21 cellular contexts compared by ENCODE assay signal in the genomic region with DNA sequence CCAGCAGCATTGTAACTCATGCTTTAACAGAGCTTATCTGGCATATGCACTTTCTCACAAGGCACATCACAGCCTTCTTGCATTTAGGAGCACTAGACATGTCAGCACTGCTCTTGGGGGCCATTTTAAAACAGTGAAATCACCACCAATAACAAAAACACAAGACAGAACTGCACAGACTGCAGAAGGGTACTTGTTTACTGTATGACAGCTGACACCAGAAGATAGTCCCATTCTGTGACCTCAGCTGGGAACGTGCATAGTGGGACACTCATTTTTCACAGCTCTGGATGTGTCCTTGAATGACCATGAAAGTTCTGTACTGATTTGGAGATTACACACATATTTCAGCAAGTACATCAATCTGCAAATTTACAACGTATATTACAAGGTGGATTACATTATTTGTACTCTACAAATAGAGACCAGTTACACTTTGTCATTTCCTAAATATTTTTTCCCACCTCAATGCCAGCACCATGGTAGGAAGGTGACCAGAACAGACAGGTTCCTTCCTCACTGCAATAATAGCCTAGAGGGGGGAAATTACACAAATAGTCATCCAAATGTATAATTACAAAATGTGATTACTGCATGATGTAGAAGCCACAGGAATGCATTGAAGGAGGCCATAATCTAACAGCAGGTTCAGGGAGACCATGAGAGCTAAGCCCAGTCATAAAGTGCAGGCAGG. TPM values are rescaled to one million over a fixed set of nuclear protein-coding genes. Genes with fewer than 3 reads are reported as not detected.
DNase-seq lines count a peak whose midpoint lies in the region; ATAC-seq and TF ChIP-seq lines count a peak whose summit lies in the region.
"Had no signal": no experiment of that assay in that cellular context is flagged by ENCODE, and none has a peak within 500 bp of the region (broad histone marks: within the 10 kb centered on the region; RNA-seq: fewer than 3 reads in every experiment).

No MANE protein-coding gene starts in this region.

- ATAC-seq in heart right ventricle (no peak), foreskin keratinocyte (peak; percentile 89)
- ATAC-seq: activated CD4-positive, CD25-positive, alpha-beta regulatory T cell treated with anti-CD3 and anti-CD28 coated beads, Interleukin-2, amount 50 U/mL, for 24 hours; gastrocnemius medialis; lower lobe of right lung had no signal

- no peak for TF ChIP-seq EP300 in transverse colon (IDR thresholded peaks at IDR 0.05; ENCODE audit: low read depth)

- intact Hi-C loops in heart right ventricle (cut with DNase I) = no loop called here
- intact Hi-C loops in transverse colon (cut with DNase I; ENCODE audit: low total_unique reads) = no loop called here

- TF ChIP-seq POLR2A in transverse colon (IDR thresholded peaks at IDR 0.05) = no peak

- H3K27me3 ChIP-seq in cardiac muscle cell = peaks cover 68% of the 10 kb centered on the region
- peaks cover 0 to 10% (median 0%) of the 10 kb centered on the region in 7 donors for H3K27me3 ChIP-seq in heart right ventricle
- H3K27me3 ChIP-seq in foreskin keratinocyte = no peaks in the 10 kb centered on the region
- H3K27me3 ChIP-seq in transverse colon = no peaks in the 10 kb centered on the region
- H3K27me3 ChIP-seq: adrenal gland, gastrocnemius medialis had no signal

- H3K9me3 ChIP-seq in cardiac muscle cell (ENCODE audit: low read depth) (no peaks in the 10 kb centered on the region), heart right ventricle (no peaks in the 10 kb centered on the region), transverse colon (no peaks in the 10 kb centered on the region)
- H3K9me3 ChIP-seq: adrenal gland, gastrocnemius medialis, lower lobe of right lung had no signal

- H3K27ac ChIP-seq in cardiac muscle cell = no peak overlapping the region
- H3K27ac ChIP-seq in heart right ventricle = no peak overlapping the region
- H3K27ac ChIP-seq in foreskin keratinocyte = peak overlapping the region; percentile 66
- H3K27ac ChIP-seq in transverse colon = peak overlapping the region in 3 of 4 donors; percentile 20 to 74 (median 74)
- H3K27ac ChIP-seq: gastrocnemius medialis, lower lobe of right lung, parathyroid adenoma had no signal

- in situ Hi-C loops in transverse colon (cut with MboI; ENCODE audit: low pct_ligation_motif_present in 1 of 4, low pct_unique_long_range_greater_than_20kb in 1 of 4, low sequenced_read_pairs in 3 of 4) (no loop called here), KBM-7 (cut with MboI; ENCODE audit: low pct_unique_long_range_greater_than_20kb, low sequenced_read_pairs) (no loop called here)

- DNase-seq in cardiac muscle cell (ENCODE audit: low read depth in 1 of 2, low spot score in 1 of 2) (peak; percentile 41 to 46), heart right ventricle (no peak), RPMI7951 (ENCODE audit: low read depth) (peak; percentile 43), foreskin keratinocyte (peak; percentile 90 to 94), transverse colon (no peak), KBM-7 (no peak), NCI-H345 (lab: John Stamatoyannopoulos, UW) (no peak), foreskin melanocyte (no peak)
- DNase-seq: ACHN; CD4-positive, alpha-beta memory T cell; DMS79 treated with DMSO at 0.1 percent for 48 hours; gastrocnemius medialis; lower lobe of right lung; naive B cell; NCI-H226; stimulated activated CD4-positive, alpha-beta T cell treated with anti-CD3 and anti-CD28 coated beads, Interleukin-4, amount 100 ng/mL, for 1 hour; substantia nigra had no signal

- no peak for TF ChIP-seq CTCF in cardiac muscle cell (IDR thresholded peaks at IDR 0.05; ENCODE audit: low read depth, low read length)
- TF ChIP-seq CTCF in heart right ventricle (IDR thresholded peaks at IDR 0.05) = no peak
- peak; percentile 2 for TF ChIP-seq CTCF in foreskin keratinocyte (conservative IDR thresholded peaks at IDR 0.05)
- no peak for TF ChIP-seq CTCF in transverse colon (IDR thresholded peaks at IDR 0.05)

- H3K4me1 ChIP-seq in cardiac muscle cell (ENCODE audit: low read depth) (no peaks in the 10 kb centered on the region), heart right ventricle (peaks cover 0 to 8% (median 0%) of the 10 kb centered on the region in 9 donors), foreskin keratinocyte (peaks cover 51% of the 10 kb centered on the region), transverse colon (peaks cover 0 to 16% (median 9%) of the 10 kb centered on the region in 4 donors)
- H3K4me1 ChIP-seq: adrenal gland, gastrocnemius medialis, lower lobe of right lung, parathyroid adenoma had no signal

- WGBS in heart right ventricle, 2 donors = 39 to 41% methylated on average over 2 of the region's 2 CpGs
- WGBS in transverse colon (ENCODE audit: low coverage in 1 of 2), 2 donors = 54 to 67% methylated on average over 2 of the region's 2 CpGs

- no peaks in the 10 kb centered on the region for H3K36me3 ChIP-seq in cardiac muscle cell
- H3K36me3 ChIP-seq in heart right ventricle = no peaks in the 10 kb centered on the region
- no peaks in the 10 kb centered on the region for H3K36me3 ChIP-seq in transverse colon
- H3K36me3 ChIP-seq: adrenal gland, gastrocnemius medialis, lower lobe of right lung had no signal

- H3K4me3 ChIP-seq in cardiac muscle cell (no peak overlapping the region), heart right ventricle (no peak overlapping the region), transverse colon (no peak overlapping the region)
- H3K4me3 ChIP-seq: adrenal gland, gastrocnemius medialis, lower lobe of right lung had no signal

RNA-seq across cellular contexts. Expression of a gene that starts 35.1 kb away (rescaled TPM):
- total RNA-seq in cardiac muscle cell (1.5 and 1.8 TPM in 2 replicates), heart right ventricle (10 to 100 TPM in 1 of 10 donors, 1 to 10 TPM in 6, under 1 TPM in 3; 0.24 to 10.3 (median 2.2) TPM), foreskin keratinocyte (24.7 and 39.0 TPM in 2 replicates), transverse colon (10 to 100 TPM in 2 of 4 donors, 1 to 10 TPM in 2; 6.1 to 43.0 (median 15.7) TPM)
- polyA plus RNA-seq in cardiac muscle cell (3.7 and 8.6 TPM in 2 replicates), heart right ventricle (under 1 TPM; 0.29 to 0.83 TPM), foreskin keratinocyte (17.2 and 31.3 TPM in 2 replicates)
- 9.0 and 9.9 TPM in 2 replicates for total RNA-seq in RPMI7951 (2014; rRNA removed; shearing (Covaris generic))
- total RNA-seq: CD4-positive, alpha-beta memory T cell; T-helper 2 cell treated with Interferon-gamma antibody and Interleukin-4, amounts not matched to agents 100 ng/mL and 5 ng/mL, for 36 hours had no signal
- polyA plus RNA-seq: CD4-positive, alpha-beta memory T cell had no signal

Comparison
In these comparisons a context has a peak if more than half of its experiments do, and no peak if none do; other contexts are left out.
1. DNase-seq: peak in cardiac muscle cell (2 of 2), RPMI7951 (single experiment) and foreskin keratinocyte (2 of 2); none in heart right ventricle (0 of 2), transverse colon (single experiment), KBM-7 (single experiment), NCI-H345 (single experiment) and foreskin melanocyte (single experiment).
2. H3K27ac ChIP-seq: peak in foreskin keratinocyte (single experiment) and transverse colon (3 of 4); none in cardiac muscle cell (single experiment) and heart right ventricle (0 of 10).